In genomic region chr10:116688241-116688711, GRCh38 we compare ENCODE assay signal across 13 cellular contexts. TPM values are rescaled to one million over a fixed set of nuclear protein-coding genes. Genes with fewer than 3 reads are reported as not detected.
DNase-seq lines count a peak whose midpoint lies in the region; ATAC-seq and TF ChIP-seq lines count a peak whose summit lies in the region.
"Had no signal": no experiment of that assay in that cellular context is flagged by ENCODE, and none has a peak within 500 bp of the region (broad histone marks: within the 10 kb centered on the region; RNA-seq: fewer than 3 reads in every experiment).

No MANE protein-coding gene starts in this region.

- H3K27ac Mint-ChIP-seq in chondrocyte (ENCODE audit: unreplicated experiment), result no peak overlapping the region
- H3K27ac Mint-ChIP-seq: activated CD8-positive, alpha-beta memory T cell treated with anti-CD3 and anti-CD28 coated beads, Interleukin-2, amount 10 ng/mL, durations not matched to agents 7 days and 5 days; neural progenitor cell; T-helper 17 cell had no signal

- no peaks in the 10 kb centered on the region for H3K36me3 Mint-ChIP-seq in chondrocyte (ENCODE audit: low read depth)
- H3K36me3 Mint-ChIP-seq: activated CD8-positive, alpha-beta memory T cell treated with anti-CD3 and anti-CD28 coated beads, Interleukin-2, amount 10 ng/mL, durations not matched to agents 7 days and 5 days; neural progenitor cell had no signal

- peak overlapping the region; percentile 77 for H2AFZ ChIP-seq in ACC112 (ENCODE audit: low read length, unreplicated experiment)
- H2AFZ ChIP-seq: neural progenitor cell had no signal

- H3K36me3 ChIP-seq in ACC112 (ENCODE audit: insufficient read depth, low read length), result no peaks in the 10 kb centered on the region
- peaks cover 0 to 16% (median 8%) of the 10 kb centered on the region in 4 donors for H3K36me3 ChIP-seq in esophagus muscularis mucosa
- H3K36me3 ChIP-seq: BE2C, neural progenitor cell had no signal

- no peak for TF ChIP-seq EP300 in esophagus muscularis mucosa (IDR thresholded peaks at IDR 0.05)

- H3K4me1 Mint-ChIP-seq in chondrocyte (ENCODE audit: low read depth), result peaks cover 22% of the 10 kb centered on the region
- H3K4me1 Mint-ChIP-seq: activated CD8-positive, alpha-beta memory T cell treated with anti-CD3 and anti-CD28 coated beads, Interleukin-2, amount 10 ng/mL, durations not matched to agents 7 days and 5 days had no signal

- 6% methylated on average over 7 of the region's 7 CpGs for WGBS in esophagus muscularis mucosa

- no peak overlapping the region for H3K4me3 Mint-ChIP-seq in chondrocyte (ENCODE audit: unreplicated experiment)
- H3K4me3 Mint-ChIP-seq: activated CD8-positive, alpha-beta memory T cell treated with anti-CD3 and anti-CD28 coated beads, Interleukin-2, amount 10 ng/mL, durations not matched to agents 7 days and 5 days; neural progenitor cell; T-helper 17 cell had no signal

- TF ChIP-seq POLR2A in esophagus muscularis mucosa (IDR thresholded peaks at IDR 0.05; ENCODE audit: low read depth), result no peak

- intact Hi-C loops in esophagus muscularis mucosa (cut with DNase I), result loop anchor here (10.0 kb wide), 1 partner anchor 487 kb away; no protein-coding TSS in a partner anchor

- no peaks in the 10 kb centered on the region for H3K79me2 ChIP-seq in ACC112 (ENCODE audit: control insufficient read depth, insufficient read depth, low read length, unreplicated experiment)

- H3K4me1 ChIP-seq in ACC112 (ENCODE audit: control insufficient read depth, insufficient read depth, low read length, unreplicated experiment) (peaks cover 10% of the 10 kb centered on the region), esophagus muscularis mucosa (peaks cover 45 to 50% (median 49%) of the 10 kb centered on the region in 4 donors)
- H3K4me1 ChIP-seq: BE2C, neural progenitor cell had no signal

- H3K27me3 ChIP-seq in ACC112 (ENCODE audit: insufficient read depth, low read length) (no peaks in the 10 kb centered on the region), esophagus muscularis mucosa (no peaks in the 10 kb centered on the region)
- H3K27me3 ChIP-seq: BE2C had no signal

- no peaks in the 10 kb centered on the region for H3K27me3 Mint-ChIP-seq in chondrocyte (ENCODE audit: low read depth)

- no peak overlapping the region for H3K27ac ChIP-seq in ACC112 (ENCODE audit: low read depth, low read length)
- peak overlapping the region; percentile 11 to 61 (median 18) for H3K27ac ChIP-seq in esophagus muscularis mucosa (replicated peaks in 1 of 4)
- H3K27ac ChIP-seq: neural progenitor cell had no signal

- no peak for TF ChIP-seq CTCF in esophagus muscularis mucosa (IDR thresholded peaks at IDR 0.05)
- TF ChIP-seq CTCF in chondrocyte (IDR thresholded peaks at IDR 0.05), result no peak

- no peaks in the 10 kb centered on the region for H3K9me3 Mint-ChIP-seq in chondrocyte (ENCODE audit: low read depth)
- H3K9me3 Mint-ChIP-seq: neural progenitor cell had no signal

- DNase-seq in LHCN-M2 (ENCODE audit: low read depth), result peak; percentile 62
- no peak for DNase-seq in esophagus muscularis mucosa (ENCODE audit: extremely low spot score)
- DNase-seq in mucosa of gallbladder (ENCODE audit: low spot score), result peak; percentile 25
- no peak for DNase-seq in effector CD4-positive, alpha-beta T cell
- DNase-seq in activated CD4-positive, alpha-beta T cell treated with anti-CD3 and anti-CD28 coated beads, Interleukin-2, amount 50 U/mL, for 48 hours, result no peak
- DNase-seq in chondrocyte (ENCODE audit: low spot score), result no peak
- DNase-seq: activated CD8-positive, alpha-beta memory T cell treated with anti-CD3 and anti-CD28 coated beads, Interleukin-2, amount 10 ng/mL, durations not matched to agents 7 days and 5 days; BE2C; stimulated activated CD4-positive, alpha-beta T cell treated with anti-CD3 and anti-CD28 coated beads, Interleukin-4, amount 100 ng/mL, for 4 hours; T-helper 17 cell had no signal

- no peak for ATAC-seq in GM21367 (IDR thresholded peaks at IDR 0.05; ENCODE audit: unreplicated experiment)
- ATAC-seq: activated CD8-positive, alpha-beta memory T cell treated with anti-CD3 and anti-CD28 coated beads, Interleukin-2, amount 10 ng/mL, durations not matched to agents 7 days and 5 days; T-helper 17 cell had no signal

- H3K9me3 ChIP-seq in esophagus muscularis mucosa, result no peaks in the 10 kb centered on the region
- H3K9me3 ChIP-seq: BE2C had no signal

- peak overlapping the region; percentile 66 for H3K4me3 ChIP-seq in ACC112 (ENCODE audit: low read depth, low read length)
- peak overlapping the region in 1 of 4 donors; percentile 4 for H3K4me3 ChIP-seq in esophagus muscularis mucosa
- H3K4me3 ChIP-seq: neural progenitor cell had no signal

RNA-seq across cellular contexts. Expression of gene HSPA12A, which starts 54.1 kb away (rescaled TPM):
- total RNA-seq in LHCN-M2 (2014; rRNA removed), result 3.6 TPM in 2 replicates
- 3.0 TPM for polyA plus RNA-seq in LHCN-M2 (2012)
- 10 to 100 TPM; 16.4 to 24.5 (median 22.2) TPM for total RNA-seq in esophagus muscularis mucosa
- total RNA-seq in mucosa of gallbladder, result 16.5 TPM
- 5.8 to 9.7 TPM (median 6.9 TPM) in 3 replicates for total RNA-seq in chondrocyte
- total RNA-seq: activated CD8-positive, alpha-beta memory T cell treated with anti-CD3 and anti-CD28 coated beads, Interleukin-2, amount 10 ng/mL, durations not matched to agents 7 days and 5 days had no signal

Comparison
In these comparisons a context has a peak if more than half of its experiments do, and no peak if none do; other contexts are left out.
1. DNase-seq: peak in LHCN-M2 (single experiment) and mucosa of gallbladder (single experiment); none in esophagus muscularis mucosa (single experiment), effector CD4-positive, alpha-beta T cell (single experiment), activated CD4-positive, alpha-beta T cell treated with anti-CD3 and anti-CD28 coated beads, Interleukin-2, amount 50 U/mL, for 48 hours (0 of 2) and chondrocyte (single experiment).